24 cellular contexts compared by ENCODE assay signal in genomic region chr3:195405646-195406045, GRCh38.
"Had no signal": no experiment of that assay in that cellular context is flagged by ENCODE, and none has a peak within 500 bp of the region (broad histone marks: within the 10 kb centered on the region; RNA-seq: fewer than 3 reads in every experiment).

No MANE protein-coding gene starts in this region.

- H3K27me3 Mint-ChIP-seq: activated T-helper 17 cell treated with anti-CD3 and anti-CD28 coated beads, Interleukin-2, amount 50 U/mL, for 72 hours; central memory CD8-positive, alpha-beta T cell; dendritic cell treated with granulocyte-macrophage colony-stimulating factor and Interleukin-4, amounts not matched to agents 40 ng/mL and 50 ng/mL, for 4 days; naive thymus-derived CD4-positive, alpha-beta T cell; T-cell had no signal

- H3K9me3 Mint-ChIP-seq: activated naive CD4-positive, alpha-beta T cell treated with anti-CD3 and anti-CD28 coated beads, Interleukin-2, amount 50 U/mL, for 72 hours; activated T-cell treated with anti-CD3 and anti-CD28 coated beads, Interleukin-2, amount 50 U/mL, for 4 hours; activated T-helper 17 cell treated with anti-CD3 and anti-CD28 coated beads, Interleukin-2, amount 50 U/mL, for 72 hours; dendritic cell treated with granulocyte-macrophage colony-stimulating factor and Interleukin-4, amounts not matched to agents 40 ng/mL and 50 ng/mL, for 4 days; neural crest cell had no signal

- H3K27ac ChIP-seq: gastrocnemius medialis, hepatocyte, parathyroid adenoma, tibial nerve had no signal

- H3K27ac Mint-ChIP-seq: activated naive CD4-positive, alpha-beta T cell treated with anti-CD3 and anti-CD28 coated beads, Interleukin-2, amount 50 U/mL, for 72 hours; activated T-helper 17 cell treated with anti-CD3 and anti-CD28 coated beads, Interleukin-2, amount 50 U/mL, for 72 hours; dendritic cell treated with granulocyte-macrophage colony-stimulating factor and Interleukin-4, amounts not matched to agents 40 ng/mL and 50 ng/mL, for 4 days; mesothelial cell of epicardium; T-cell had no signal

- H3K4me3 Mint-ChIP-seq: activated T-cell treated with anti-CD3 and anti-CD28 coated beads, Interleukin-2, amount 50 U/mL, for 4 hours; central memory CD8-positive, alpha-beta T cell; dendritic cell treated with granulocyte-macrophage colony-stimulating factor and Interleukin-4, amounts not matched to agents 40 ng/mL and 50 ng/mL, for 4 days; mesothelial cell of epicardium; neural crest cell; T-cell had no signal

- DNase-seq: activated CD4-positive, alpha-beta T cell treated with anti-CD3 and anti-CD28 coated beads for 4 hours; activated CD4-positive, alpha-beta T cell treated with anti-CD3 and anti-CD28 coated beads, Interleukin-2, amount 50 U/mL, for 4 hours; activated gamma-delta T cell treated with Interleukin-2 at 50 U/mL for 16 hours; activated T-cell treated with anti-CD3 and anti-CD28 coated beads, Interleukin-2, amount 50 U/mL, for 4 hours; effector CD4-positive, alpha-beta T cell; gastrocnemius medialis; kidney; left colon; naive thymus-derived CD4-positive, alpha-beta T cell; occipital lobe; right cardiac atrium; stimulated activated CD4-positive, alpha-beta T cell treated with anti-CD3 and anti-CD28 coated beads, Interleukin-15, amount 100 ng/mL, for 24 hours; stimulated activated CD4-positive, alpha-beta T cell treated with anti-CD3 and anti-CD28 coated beads, Interleukin-2, amount 100 ng/mL, for 24 hours; stimulated activated naive CD4-positive, alpha-beta T cell; T-cell had no signal

- H3K9me3 ChIP-seq: gastrocnemius medialis, tibial nerve had no signal

- H3K4me3 ChIP-seq: gastrocnemius medialis, hepatocyte, tibial nerve had no signal

- H3K27me3 ChIP-seq: gastrocnemius medialis, hepatocyte, tibial nerve had no signal

- H3K36me3 ChIP-seq: gastrocnemius medialis had no signal

- ATAC-seq: activated naive CD4-positive, alpha-beta T cell treated with anti-CD3 and anti-CD28 coated beads, Interleukin-2, amount 50 U/mL, for 72 hours; activated T-cell treated with anti-CD3 and anti-CD28 coated beads, Interleukin-2, amount 50 U/mL, for 4 hours; activated T-helper 17 cell treated with anti-CD3 and anti-CD28 coated beads, Interleukin-2, amount 50 U/mL, for 72 hours; gastrocnemius medialis; naive thymus-derived CD4-positive, alpha-beta T cell; right cardiac atrium; T-cell had no signal

- H3K4me1 Mint-ChIP-seq: neural crest cell had no signal

- H3K4me1 ChIP-seq: parathyroid adenoma had no signal
